Comparison of ENCODE assay signal across 21 cellular contexts in the genomic region with DNA sequence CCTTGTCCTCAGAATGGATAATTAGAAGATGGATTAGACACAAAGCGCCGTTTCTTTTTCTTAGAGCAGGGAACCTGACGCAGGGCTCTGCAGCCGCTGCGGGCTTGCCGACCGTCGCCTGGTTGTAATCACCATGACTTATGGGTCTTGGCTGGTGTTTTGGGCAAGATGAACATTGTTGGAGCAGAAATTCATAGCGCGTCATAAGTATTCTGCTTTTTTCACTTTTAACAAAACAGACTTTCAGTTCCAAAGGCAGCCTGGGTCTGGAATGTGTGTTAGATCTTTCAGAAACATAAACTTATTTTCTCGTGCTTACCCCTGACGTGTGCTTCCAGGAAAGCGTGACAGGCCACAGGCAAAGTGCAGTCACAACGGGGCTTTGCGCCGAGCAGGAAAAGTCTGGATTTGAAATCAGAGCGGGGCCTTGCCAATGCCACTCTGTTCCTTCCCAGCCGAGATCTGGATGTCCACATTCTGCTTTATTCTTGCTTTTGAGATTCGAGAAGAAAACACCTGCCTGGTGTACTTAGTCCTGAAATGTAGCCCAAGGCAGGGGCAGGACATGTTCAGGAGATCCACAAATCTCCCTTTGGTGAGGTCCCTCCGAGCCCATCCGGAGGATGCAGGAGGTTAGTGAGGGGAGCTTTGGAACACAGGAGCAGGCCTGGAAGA. TPM values are rescaled to one million over a fixed set of nuclear protein-coding genes. Genes with fewer than 3 reads are reported as not detected.
DNase-seq lines count a peak whose midpoint lies in the region; ATAC-seq and TF ChIP-seq lines count a peak whose summit lies in the region.
"Had no signal": no experiment of that assay in that cellular context is flagged by ENCODE, and none has a peak within 500 bp of the region (broad histone marks: within the 10 kb centered on the region; RNA-seq: fewer than 3 reads in every experiment).

No MANE protein-coding gene starts in this region.

- H3K9me3 Mint-ChIP-seq in HFFc6 (no peaks in the 10 kb centered on the region), osteocyte (ENCODE audit: unreplicated experiment) (peaks cover 5% of the 10 kb centered on the region)
- no peaks in the 10 kb centered on the region for H3K9me3 Mint-ChIP-seq in stimulated activated memory B cell treated with anti-CD40 and anti-IgM and Interleukin-4, amounts not matched to agents 10 μg/mL and 1 μg/mL and 100 μg/mL, for 72 hours

- H3K27me3 Mint-ChIP-seq in HFFc6 (ENCODE audit: insufficient read depth) (no peaks in the 10 kb centered on the region), osteocyte (ENCODE audit: unreplicated experiment) (no peaks in the 10 kb centered on the region)
- peaks cover 20% of the 10 kb centered on the region for H3K27me3 Mint-ChIP-seq in stimulated activated memory B cell treated with anti-CD40 and anti-IgM and Interleukin-4, amounts not matched to agents 10 μg/mL and 1 μg/mL and 100 μg/mL, for 72 hours

- peaks cover 18% of the 10 kb centered on the region for H3K4me1 Mint-ChIP-seq in HFFc6 (ENCODE audit: low read depth)
- H3K4me1 Mint-ChIP-seq in osteocyte (ENCODE audit: unreplicated experiment): no peaks in the 10 kb centered on the region
- no peaks in the 10 kb centered on the region for H3K4me1 Mint-ChIP-seq in stimulated activated memory B cell treated with anti-CD40 and anti-IgM and Interleukin-4, amounts not matched to agents 10 μg/mL and 1 μg/mL and 100 μg/mL, for 72 hours

- peak overlapping the region; percentile 67; the same call in 1 of the 2 replicates for H3K27ac Mint-ChIP-seq in HFFc6
- no peak overlapping the region for H3K27ac Mint-ChIP-seq in osteocyte (ENCODE audit: unreplicated experiment)
- H3K27ac Mint-ChIP-seq in stimulated activated memory B cell treated with anti-CD40 and anti-IgM and Interleukin-4, amounts not matched to agents 10 μg/mL and 1 μg/mL and 100 μg/mL, for 72 hours: no peak overlapping the region
- H3K27ac Mint-ChIP-seq: CD4-positive, CD25-positive, alpha-beta regulatory T cell had no signal

- TF ChIP-seq CTCF in AG10803 (conservative IDR thresholded peaks at IDR 0.05; ENCODE audit: low read length) (no peak), HFFc6 (IDR thresholded peaks at IDR 0.05) (no peak), fibroblast of the aortic adventitia (IDR thresholded peaks at IDR 0.05; ENCODE audit: insufficient read depth, low read length) (no peak), osteocyte (IDR thresholded peaks at IDR 0.05) (no peak)

- H3K36me3 Mint-ChIP-seq in HFFc6 (ENCODE audit: low read depth) (no peaks in the 10 kb centered on the region), osteocyte (ENCODE audit: unreplicated experiment) (no peaks in the 10 kb centered on the region)
- H3K36me3 Mint-ChIP-seq in stimulated activated memory B cell treated with anti-CD40 and anti-IgM and Interleukin-4, amounts not matched to agents 10 μg/mL and 1 μg/mL and 100 μg/mL, for 72 hours: no peaks in the 10 kb centered on the region
- H3K36me3 Mint-ChIP-seq: CD4-positive, CD25-positive, alpha-beta regulatory T cell had no signal

- H3K4me3 Mint-ChIP-seq in HFFc6 (no peak overlapping the region), osteocyte (ENCODE audit: unreplicated experiment) (no peak overlapping the region)
- H3K4me3 Mint-ChIP-seq in stimulated activated memory B cell treated with anti-CD40 and anti-IgM and Interleukin-4, amounts not matched to agents 10 μg/mL and 1 μg/mL and 100 μg/mL, for 72 hours: no peak overlapping the region
- H3K4me3 Mint-ChIP-seq: CD4-positive, CD25-positive, alpha-beta regulatory T cell had no signal

- DNase-seq in AG10803 (ENCODE audit: low read depth) (peak; percentile 67), HFFc6 (no peak), fibroblast of the aortic adventitia (ENCODE audit: low read depth) (peak; percentile 61), osteocyte (ENCODE audit: extremely low spot score, unreplicated experiment) (peak; percentile 81), left lobe of liver (ENCODE audit: low spot score) (no peak)
- DNase-seq in stimulated activated naive CD4-positive, alpha-beta T cell treated with Interleukin-2 at 50 U/mL for 16 hours (lab: John Stamatoyannopoulos, UW): no peak
- DNase-seq: CD4-positive, CD25-positive, alpha-beta regulatory T cell; DMS79; KG1; NCI-H1092 treated with DMSO at 0.1 percent for 48 hours; NCI-H1436 treated with DMSO at 0.1 percent for 48 hours; NCI-H1930; NCI-H2227 treated with DMSO at 0.1 percent for 48 hours; NCI-H510A; NCI-H748 treated with DMSO at 0.1 percent for 48 hours; PC-9; RPMI8226; SHP77 treated with DMSO at 0.1 percent for 48 hours had no signal

- no peak for ATAC-seq in HG02588 (IDR thresholded peaks at IDR 0.05; ENCODE audit: unreplicated experiment)
- ATAC-seq in stimulated activated memory B cell treated with anti-CD40 and anti-IgM and Interleukin-4, amounts not matched to agents 10 μg/mL and 1 μg/mL and 100 μg/mL, for 72 hours: no peak
- ATAC-seq in left lobe of liver: no peak
- ATAC-seq: GM12878 had no signal

- H3K4me3 ChIP-seq in AG10803 (ENCODE audit: low read length) (no peak overlapping the region), fibroblast of the aortic adventitia (ENCODE audit: low read depth, low read length) (no peak overlapping the region)
- H3K4me3 ChIP-seq: GM12878, PC-9 had no signal

RNA-seq across cellular contexts. Expression of gene EBF3, which starts 49.3 kb away (rescaled TPM):
- total RNA-seq in HFFc6 (2021; fragmentation: NEBNext Ultra II Directional; extraction: Animal tissue kit (Norgen Biotek cat#: 25700)): under 1 TPM in 4 of 6 experiments, not detected in 2; 0.14 to 0.39 (median 0.21) TPM
- total RNA-seq in fibroblast of the aortic adventitia (ENCODE audit: low replicate concordance): 5.2 and 14.7 TPM in 2 replicates
- total RNA-seq in osteocyte: 0.59 and 0.63 TPM in 2 replicates
- total RNA-seq in left lobe of liver: not detected
- total RNA-seq: CD4-positive, CD25-positive, alpha-beta regulatory T cell; GM12878; PC-9 had no signal

Comparison
In these comparisons a context has a peak if more than half of its experiments do, and no peak if none do; other contexts are left out.
1. DNase-seq: peak in AG10803 (single experiment), fibroblast of the aortic adventitia (single experiment) and osteocyte (single experiment); none in HFFc6 (single experiment), left lobe of liver (single experiment) and stimulated activated naive CD4-positive, alpha-beta T cell treated with Interleukin-2 at 50 U/mL for 16 hours (single experiment).